In genomic region chr6:42744351-42744890, GRCh38 we compare ENCODE assay signal across 8 cellular contexts. TPM values are rescaled to one million over a fixed set of nuclear protein-coding genes. Genes with fewer than 3 reads are reported as not detected.
DNase-seq lines count a peak whose midpoint lies in the region; ATAC-seq, FAIRE-seq and TF ChIP-seq lines count a peak whose summit lies in the region.

No MANE protein-coding gene starts in this region.

- no peak overlapping the region for H2AFZ ChIP-seq in mammary epithelial cell (ENCODE audit: low read depth, low read length)

- DNase-seq in AG09309 (ENCODE audit: low read depth) (no peak), mammary epithelial cell (no peak), KBM-7 (no peak), GM12892 (ENCODE audit: insufficient read length) (no peak), DMS153 (lab: John Stamatoyannopoulos, UW) (no peak)

- H3K4me3 ChIP-seq in AG09309 (ENCODE audit: control insufficient read depth, low read depth, low read length) (peak overlapping the region; percentile 95), HUES6 (ENCODE audit: low read depth, low read length) (peak overlapping the region; percentile 97), mammary epithelial cell (replicated peaks in 1 of 3; ENCODE audit: insufficient read depth in 1 of 3, low read depth in 2 of 3, low read length in 3 of 3) (peak overlapping the region; percentile 79 to 96 (median 93)), muscle layer of colon (ENCODE audit: low read depth in 1 of 2, low read length in 2 of 2) (peak overlapping the region; percentile 82 to 99)

- in situ Hi-C loops in mammary epithelial cell (cut with MboI; ENCODE audit: low sequenced_read_pairs in 2 of 2) (loop anchor here in 1 of 2 donors (25.0 kb wide), 1 partner anchor 118 kb away; no protein-coding TSS in a partner anchor), KBM-7 (cut with MboI; ENCODE audit: low pct_unique_long_range_greater_than_20kb, low sequenced_read_pairs) (no loop called here)

- no peaks in the 10 kb centered on the region for H3K36me3 ChIP-seq in HUES6 (ENCODE audit: control insufficient read depth, insufficient read depth, low read length)
- no peaks in the 10 kb centered on the region for H3K36me3 ChIP-seq in mammary epithelial cell (ENCODE audit: insufficient read depth, low read length)
- H3K36me3 ChIP-seq in muscle layer of colon (ENCODE audit: insufficient read depth, low read length): no peaks in the 10 kb centered on the region

- intact Hi-C loops in mammary epithelial cell (cut with micrococcal nuclease): loop anchor here (10.0 kb wide), 2 partner anchors 180 to 290 kb away; partner anchors contain the start of genes TRERF1 and UBR2

- H3K27ac ChIP-seq in HUES6 (ENCODE audit: low read depth, low read length) (no peak overlapping the region), mammary epithelial cell (ENCODE audit: insufficient read depth, low read depth, low read length) (no peak overlapping the region), muscle layer of colon (ENCODE audit: low read depth, low read length) (peak overlapping the region; percentile 99)

- dilution Hi-C loops in mammary epithelial cell (cut with HindIII; ENCODE audit: low sequenced_read_pairs): no loop called here

- FAIRE-seq in GM12892 (lab: Jason Lieb, UNC): no peak

- BruUV-seq in mammary epithelial cell (replicated peaks; lab: Mats Ljungman, UMichigan): no TSS peak

- TF ChIP-seq CTCF in AG09309 (IDR thresholded peaks at IDR 0.05; ENCODE audit: control insufficient read depth, insufficient read depth, low read depth, low read length, missing control alignments) (no peak), mammary epithelial cell (conservative IDR thresholded peaks at IDR 0.05 in 1 of 2, IDR thresholded peaks at IDR 0.05 in 1 of 2; ENCODE audit: extremely low read depth in 1 of 2, insufficient read depth in 1 of 2, low read depth in 1 of 2, low read length in 2 of 2) (no peak)

- 54% methylated on average over 21 of the region's 21 CpGs for WGBS in mammary epithelial cell (ENCODE audit: low coverage, missing lambda C conversion rate)

- CTCF ChIA-PET in mammary epithelial cell (lab: Charles Lee; ENCODE audit: low non-redundant PET): no interaction called here

- H3K9me3 ChIP-seq in HUES6 (ENCODE audit: control insufficient read depth, insufficient read depth, low read depth, low read length): no peaks in the 10 kb centered on the region
- no peaks in the 10 kb centered on the region for H3K9me3 ChIP-seq in mammary epithelial cell (replicated peaks; ENCODE audit: insufficient read depth, low read length)
- no peaks in the 10 kb centered on the region for H3K9me3 ChIP-seq in muscle layer of colon (ENCODE audit: low read length)

- ATAC-seq in GM19463 (IDR thresholded peaks at IDR 0.05; ENCODE audit: unreplicated experiment): no peak

- peaks cover 8% of the 10 kb centered on the region for H3K4me1 ChIP-seq in HUES6 (ENCODE audit: control insufficient read depth, insufficient read depth, low read length)
- H3K4me1 ChIP-seq in mammary epithelial cell (ENCODE audit: insufficient read depth, low read length): peaks cover 11% of the 10 kb centered on the region
- H3K4me1 ChIP-seq in muscle layer of colon (ENCODE audit: insufficient read depth, low read length): peaks cover 31% of the 10 kb centered on the region

- H3K4me2 ChIP-seq in mammary epithelial cell (ENCODE audit: insufficient read depth, low read depth, low read length): peak overlapping the region; percentile 96

- TF ChIP-seq POLR2A in GM12892 (IDR thresholded peaks at IDR 0.05; ENCODE audit: low read depth, low read length): no peak

- H3K9ac ChIP-seq in HUES6 (ENCODE audit: low read length) (peak overlapping the region; percentile 98), mammary epithelial cell (ENCODE audit: insufficient read depth, low read length) (peak overlapping the region; percentile 76), muscle layer of colon (ENCODE audit: low read length) (peak overlapping the region; percentile 98)

- H3K27me3 ChIP-seq in HUES6 (ENCODE audit: control insufficient read depth, insufficient read depth, low read length) (no peaks in the 10 kb centered on the region), mammary epithelial cell (ENCODE audit: insufficient read depth, low read length) (no peaks in the 10 kb centered on the region), muscle layer of colon (ENCODE audit: control insufficient read depth in 1 of 2, insufficient read depth in 2 of 2, low read length in 2 of 2) (no peaks in the 10 kb centered on the region)

- peaks cover 23% of the 10 kb centered on the region for H3K79me2 ChIP-seq in mammary epithelial cell (ENCODE audit: insufficient read depth, low read length)

- no peaks in the 10 kb centered on the region for H4K20me1 ChIP-seq in mammary epithelial cell (ENCODE audit: insufficient read depth, low read length)

RNA-seq across cellular contexts. Expression of gene TBCC, which starts 1.5 kb away (rescaled TPM):
- total RNA-seq in mammary epithelial cell: 10 to 100 TPM; 13.5 to 27.8 TPM
- polyA plus RNA-seq in mammary epithelial cell: 15.4 TPM
- 25.6 TPM for polyA minus RNA-seq in mammary epithelial cell
- polyA plus RNA-seq in GM12892 (2012; ENCODE audit: missing spikeins): 14.1 TPM

RNA-seq across cellular contexts. Expression of gene PRPH2, which starts 22.0 kb away (rescaled TPM):
- under 1 TPM; 0.09 to 0.50 TPM for total RNA-seq in mammary epithelial cell
- polyA plus RNA-seq in mammary epithelial cell: not detected
- polyA minus RNA-seq in mammary epithelial cell: not detected
- not detected for polyA plus RNA-seq in GM12892 (2012; ENCODE audit: missing spikeins)

RNA-seq across cellular contexts. Expression of gene BICRAL, which starts 37.4 kb away (rescaled TPM):
- 1 to 10 TPM; 7.2 to 7.9 TPM for total RNA-seq in mammary epithelial cell
- polyA plus RNA-seq in mammary epithelial cell: 6.6 TPM
- polyA minus RNA-seq in mammary epithelial cell: 9.8 TPM
- polyA plus RNA-seq in GM12892 (2012; ENCODE audit: missing spikeins): 7.1 TPM
